In the genomic region with DNA sequence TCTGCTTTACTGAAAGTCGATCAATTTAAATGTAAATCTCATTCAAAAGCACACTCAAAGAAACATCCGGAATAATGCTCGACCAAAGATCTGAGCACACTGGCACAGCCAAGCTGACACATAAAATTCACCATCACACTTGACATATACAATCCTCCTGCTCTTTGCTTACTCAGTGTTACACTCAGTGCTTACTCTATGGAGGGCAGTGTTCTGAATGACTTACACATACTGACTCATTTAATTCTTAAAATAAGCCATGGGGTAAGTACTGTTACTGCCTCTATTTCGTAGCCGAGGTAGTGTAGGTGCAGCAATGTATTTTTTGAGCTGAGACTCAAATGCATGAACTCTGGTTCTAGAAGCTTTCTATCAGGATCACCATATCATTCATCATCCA, we compare ENCODE assay signal across 15 cellular contexts.
DNase-seq lines count a peak whose midpoint lies in the region; TF ChIP-seq lines count a peak whose summit lies in the region.
"Had no signal": no experiment of that assay in that cellular context is flagged by ENCODE, and none has a peak within 500 bp of the region (broad histone marks: within the 10 kb centered on the region; RNA-seq: fewer than 3 reads in every experiment).

No MANE protein-coding gene starts in this region.

- no peak for TF ChIP-seq CTCF in WERI-Rb-1 (IDR thresholded peaks at IDR 0.05; ENCODE audit: low read depth, low read length)

- no peaks in the 10 kb centered on the region for H3K27me3 ChIP-seq in WERI-Rb-1 (ENCODE audit: insufficient read depth, low read depth, severe bottlenecking)

- H3K36me3 ChIP-seq in WERI-Rb-1: no peaks in the 10 kb centered on the region

- H3K4me3 ChIP-seq in WERI-Rb-1 (ENCODE audit: low read depth, low read length): peak overlapping the region; percentile 28
- H3K4me3 ChIP-seq: GM12878 had no signal

- DNase-seq in NCI-H82 treated with DMSO at 0.1 percent for 48 hours (lab: John Stamatoyannopoulos, UW; ENCODE audit: unreplicated experiment) (peak; percentile 78), NCI-H82 (lab: John Stamatoyannopoulos, UW) (no peak), HT1080 (ENCODE audit: low read depth) (peak; percentile 36), WERI-Rb-1 (no peak), SW480 (ENCODE audit: low spot score) (no peak), cerebellar nuclear complex (lab: John Stamatoyannopoulos, UW) (no peak), SK-N-DZ (ENCODE audit: low spot score) (no peak), amniotic stem cell (lab: John Stamatoyannopoulos, UW) (no peak)
- DNase-seq: Calu3; CD8-positive, alpha-beta memory T cell; DMS 273 treated with DMSO at 0.1 percent for 48 hours; KBM-7 had no signal

- peaks cover 7% of the 10 kb centered on the region for H3K9me3 ChIP-seq in WERI-Rb-1 (ENCODE audit: severe bottlenecking)

- peak overlapping the region; percentile 41 for H3K27ac ChIP-seq in WERI-Rb-1
- H3K27ac ChIP-seq: 22Rv1, HL-60 had no signal

Comparison
In these comparisons a context has a peak if more than half of its experiments do, and no peak if none do; other contexts are left out.
1. DNase-seq: peak in NCI-H82 treated with DMSO at 0.1 percent for 48 hours (single experiment) and HT1080 (single experiment); none in NCI-H82 (single experiment), WERI-Rb-1 (single experiment), SW480 (single experiment), cerebellar nuclear complex (0 of 2), SK-N-DZ (single experiment) and amniotic stem cell (single experiment).